1 cellular context compared by ENCODE assay signal in the genomic region with DNA sequence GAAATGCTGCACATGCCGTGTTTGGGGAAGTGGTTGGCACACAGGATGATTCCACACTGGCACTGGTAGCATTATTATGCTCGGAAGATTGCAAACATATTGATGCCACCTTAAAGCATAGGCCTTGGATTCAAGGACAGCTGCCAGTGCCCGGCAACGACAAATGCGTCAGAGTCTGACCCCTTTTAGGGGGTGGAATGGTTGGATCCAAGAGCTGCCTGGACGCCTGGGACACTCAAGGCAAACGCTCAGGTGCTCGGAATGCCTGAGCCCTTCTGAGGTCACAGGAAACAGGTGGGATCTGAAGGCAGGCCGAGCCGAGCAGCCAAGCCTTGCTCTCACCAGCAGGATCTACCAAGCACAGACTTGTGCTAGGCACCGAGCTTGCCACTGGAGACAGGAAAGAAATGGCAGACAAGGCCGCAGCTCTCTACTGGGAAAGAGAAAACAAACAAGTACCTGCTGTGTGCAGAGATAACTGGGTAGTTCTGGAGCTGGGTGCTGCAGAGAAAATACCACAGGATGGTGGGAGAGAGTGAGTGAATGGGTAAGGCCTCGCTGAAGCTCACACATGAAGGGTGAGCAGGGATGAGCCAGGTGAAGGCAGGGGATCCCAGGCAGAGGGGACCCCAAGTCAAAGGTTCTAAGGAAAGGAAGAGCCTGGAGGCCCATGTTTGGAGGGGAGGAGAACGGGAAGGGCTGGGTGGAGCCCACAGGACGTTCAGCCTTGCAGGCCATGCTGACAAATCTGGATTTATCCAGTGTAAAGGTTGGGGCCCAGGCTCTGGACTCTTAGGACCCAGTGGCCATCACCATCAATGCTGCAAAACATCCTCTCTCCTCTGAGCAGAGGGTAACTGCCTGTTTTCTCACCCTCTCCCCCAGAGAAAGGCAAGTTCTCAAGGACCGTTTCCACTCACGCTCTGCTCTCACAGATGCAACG.
A peak's percentile ranks its signal among the peaks of the same experiment; 100 is the strongest.
TF ChIP-seq lines count a peak whose summit lies in the region.

No MANE protein-coding gene starts in this region.

TF ChIP-seq in HepG2, 621 proteins besides CTCF, POLR2A, EP300 and RAD21 (continues in another document):
- no peak for TF ChIP-seq GATAD2A (CRISPR knock-in tag; IDR thresholded peaks at IDR 0.05)
- no peak for TF ChIP-seq ZNF232 (CRISPR knock-in tag; IDR thresholded peaks at IDR 0.05; ENCODE audit: borderline replicate concordance)
- no peak for TF ChIP-seq CC2D1A (CRISPR knock-in tag; IDR thresholded peaks at IDR 0.05)
- TF ChIP-seq IRF2 (CRISPR knock-in tag; IDR thresholded peaks at IDR 0.05) = no peak
- TF ChIP-seq SALL1 (CRISPR knock-in tag; IDR thresholded peaks at IDR 0.05) = peak; percentile 0; the same call in 1 of the 2 replicates
- TF ChIP-seq ZNF350 (CRISPR knock-in tag; IDR thresholded peaks at IDR 0.05; ENCODE audit: borderline replicate concordance, low read depth) = peak; percentile 66; the same call in 1 of the 2 replicates
- TF ChIP-seq ZNF772 (CRISPR knock-in tag; IDR thresholded peaks at IDR 0.05) = 0 out of 2 replicates have a peak, but pooled peaks have one; percentile 47
- TF ChIP-seq GFI1 (CRISPR knock-in tag; IDR thresholded peaks at IDR 0.05; ENCODE audit: borderline replicate concordance) = no peak
- TF ChIP-seq, protein P1, sequence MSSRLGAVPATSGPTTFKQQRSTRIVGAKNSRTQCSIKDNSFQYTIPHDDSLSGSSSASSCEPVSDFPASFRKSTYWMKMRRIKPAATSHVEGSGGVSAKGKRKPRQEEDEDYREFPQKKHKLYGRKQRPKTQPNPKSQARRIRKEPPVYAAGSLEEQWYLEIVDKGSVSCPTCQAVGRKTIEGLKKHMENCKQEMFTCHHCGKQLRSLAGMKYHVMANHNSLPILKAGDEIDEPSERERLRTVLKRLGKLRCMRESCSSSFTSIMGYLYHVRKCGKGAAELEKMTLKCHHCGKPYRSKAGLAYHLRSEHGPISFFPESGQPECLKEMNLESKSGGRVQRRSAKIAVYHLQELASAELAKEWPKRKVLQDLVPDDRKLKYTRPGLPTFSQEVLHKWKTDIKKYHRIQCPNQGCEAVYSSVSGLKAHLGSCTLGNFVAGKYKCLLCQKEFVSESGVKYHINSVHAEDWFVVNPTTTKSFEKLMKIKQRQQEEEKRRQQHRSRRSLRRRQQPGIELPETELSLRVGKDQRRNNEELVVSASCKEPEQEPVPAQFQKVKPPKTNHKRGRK (CRISPR knock-in tag; IDR thresholded peaks at IDR 0.05) = no peak
- TF ChIP-seq ZNF501 (CRISPR knock-in tag; IDR thresholded peaks at IDR 0.05) = peak; percentile 14; the same call in 1 of the 2 replicates
- no peak for TF ChIP-seq EZH2 (conservative IDR thresholded peaks at IDR 0.05; ENCODE audit: low read depth, low read length)
- TF ChIP-seq CAMTA2 (CRISPR knock-in tag; IDR thresholded peaks at IDR 0.05; ENCODE audit: borderline replicate concordance) = no peak
- peak; percentile 47; the same call in 1 of the 2 replicates for TF ChIP-seq NR2C2 (CRISPR knock-in tag; IDR thresholded peaks at IDR 0.05; ENCODE audit: borderline replicate concordance)
- TF ChIP-seq, protein P2, sequence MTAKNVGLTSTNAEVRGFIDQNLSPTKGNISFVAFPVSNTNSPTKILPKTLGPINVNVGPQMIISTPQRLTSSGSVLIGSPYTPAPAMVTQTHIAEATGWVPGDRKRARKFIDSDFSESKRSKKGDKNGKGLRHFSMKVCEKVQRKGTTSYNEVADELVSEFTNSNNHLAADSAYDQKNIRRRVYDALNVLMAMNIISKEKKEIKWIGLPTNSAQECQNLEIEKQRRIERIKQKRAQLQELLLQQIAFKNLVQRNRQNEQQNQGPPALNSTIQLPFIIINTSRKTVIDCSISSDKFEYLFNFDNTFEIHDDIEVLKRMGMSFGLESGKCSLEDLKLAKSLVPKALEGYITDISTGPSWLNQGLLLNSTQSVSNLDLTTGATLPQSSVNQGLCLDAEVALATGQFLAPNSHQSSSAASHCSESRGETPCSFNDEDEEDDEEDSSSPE (CRISPR knock-in tag; IDR thresholded peaks at IDR 0.05) = no peak
- no peak for TF ChIP-seq SOX13 (IDR thresholded peaks at IDR 0.05)
- no peak for TF ChIP-seq SOX13 (CRISPR knock-in tag; conservative IDR thresholded peaks at IDR 0.05 in 1 of 2, IDR thresholded peaks at IDR 0.05 in 1 of 2)
- TF ChIP-seq, protein P3, sequence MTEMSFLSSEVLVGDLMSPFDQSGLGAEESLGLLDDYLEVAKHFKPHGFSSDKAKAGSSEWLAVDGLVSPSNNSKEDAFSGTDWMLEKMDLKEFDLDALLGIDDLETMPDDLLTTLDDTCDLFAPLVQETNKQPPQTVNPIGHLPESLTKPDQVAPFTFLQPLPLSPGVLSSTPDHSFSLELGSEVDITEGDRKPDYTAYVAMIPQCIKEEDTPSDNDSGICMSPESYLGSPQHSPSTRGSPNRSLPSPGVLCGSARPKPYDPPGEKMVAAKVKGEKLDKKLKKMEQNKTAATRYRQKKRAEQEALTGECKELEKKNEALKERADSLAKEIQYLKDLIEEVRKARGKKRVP (CRISPR knock-in tag; IDR thresholded peaks at IDR 0.05) = no peak
- TF ChIP-seq SMARCC2 (IDR thresholded peaks at IDR 0.05) = no peak
- TF ChIP-seq, protein P4, sequence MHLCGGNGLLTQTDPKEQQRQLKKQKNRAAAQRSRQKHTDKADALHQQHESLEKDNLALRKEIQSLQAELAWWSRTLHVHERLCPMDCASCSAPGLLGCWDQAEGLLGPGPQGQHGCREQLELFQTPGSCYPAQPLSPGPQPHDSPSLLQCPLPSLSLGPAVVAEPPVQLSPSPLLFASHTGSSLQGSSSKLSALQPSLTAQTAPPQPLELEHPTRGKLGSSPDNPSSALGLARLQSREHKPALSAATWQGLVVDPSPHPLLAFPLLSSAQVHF (CRISPR knock-in tag; IDR thresholded peaks at IDR 0.05) = no peak
- TF ChIP-seq, protein P5, sequence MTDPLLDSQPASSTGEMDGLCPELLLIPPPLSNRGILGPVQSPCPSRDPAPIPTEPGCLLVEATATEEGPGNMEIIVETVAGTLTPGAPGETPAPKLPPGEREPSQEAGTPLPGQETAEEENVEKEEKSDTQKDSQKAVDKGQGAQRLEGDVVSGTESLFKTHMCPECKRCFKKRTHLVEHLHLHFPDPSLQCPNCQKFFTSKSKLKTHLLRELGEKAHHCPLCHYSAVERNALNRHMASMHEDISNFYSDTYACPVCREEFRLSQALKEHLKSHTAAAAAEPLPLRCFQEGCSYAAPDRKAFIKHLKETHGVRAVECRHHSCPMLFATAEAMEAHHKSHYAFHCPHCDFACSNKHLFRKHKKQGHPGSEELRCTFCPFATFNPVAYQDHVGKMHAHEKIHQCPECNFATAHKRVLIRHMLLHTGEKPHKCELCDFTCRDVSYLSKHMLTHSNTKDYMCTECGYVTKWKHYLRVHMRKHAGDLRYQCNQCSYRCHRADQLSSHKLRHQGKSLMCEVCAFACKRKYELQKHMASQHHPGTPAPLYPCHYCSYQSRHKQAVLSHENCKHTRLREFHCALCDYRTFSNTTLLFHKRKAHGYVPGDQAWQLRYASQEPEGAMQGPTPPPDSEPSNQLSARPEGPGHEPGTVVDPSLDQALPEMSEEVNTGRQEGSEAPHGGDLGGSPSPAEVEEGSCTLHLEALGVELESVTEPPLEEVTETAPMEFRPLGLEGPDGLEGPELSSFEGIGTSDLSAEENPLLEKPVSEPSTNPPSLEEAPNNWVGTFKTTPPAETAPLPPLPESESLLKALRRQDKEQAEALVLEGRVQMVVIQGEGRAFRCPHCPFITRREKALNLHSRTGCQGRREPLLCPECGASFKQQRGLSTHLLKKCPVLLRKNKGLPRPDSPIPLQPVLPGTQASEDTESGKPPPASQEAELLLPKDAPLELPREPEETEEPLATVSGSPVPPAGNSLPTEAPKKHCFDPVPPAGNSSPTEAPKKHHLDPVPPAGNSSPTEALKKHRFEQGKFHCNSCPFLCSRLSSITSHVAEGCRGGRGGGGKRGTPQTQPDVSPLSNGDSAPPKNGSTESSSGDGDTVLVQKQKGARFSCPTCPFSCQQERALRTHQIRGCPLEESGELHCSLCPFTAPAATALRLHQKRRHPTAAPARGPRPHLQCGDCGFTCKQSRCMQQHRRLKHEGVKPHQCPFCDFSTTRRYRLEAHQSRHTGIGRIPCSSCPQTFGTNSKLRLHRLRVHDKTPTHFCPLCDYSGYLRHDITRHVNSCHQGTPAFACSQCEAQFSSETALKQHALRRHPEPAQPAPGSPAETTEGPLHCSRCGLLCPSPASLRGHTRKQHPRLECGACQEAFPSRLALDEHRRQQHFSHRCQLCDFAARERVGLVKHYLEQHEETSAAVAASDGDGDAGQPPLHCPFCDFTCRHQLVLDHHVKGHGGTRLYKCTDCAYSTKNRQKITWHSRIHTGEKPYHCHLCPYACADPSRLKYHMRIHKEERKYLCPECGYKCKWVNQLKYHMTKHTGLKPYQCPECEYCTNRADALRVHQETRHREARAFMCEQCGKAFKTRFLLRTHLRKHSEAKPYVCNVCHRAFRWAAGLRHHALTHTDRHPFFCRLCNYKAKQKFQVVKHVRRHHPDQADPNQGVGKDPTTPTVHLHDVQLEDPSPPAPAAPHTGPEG (CRISPR knock-in tag; IDR thresholded peaks at IDR 0.05) = no peak
- TF ChIP-seq, protein P6, sequence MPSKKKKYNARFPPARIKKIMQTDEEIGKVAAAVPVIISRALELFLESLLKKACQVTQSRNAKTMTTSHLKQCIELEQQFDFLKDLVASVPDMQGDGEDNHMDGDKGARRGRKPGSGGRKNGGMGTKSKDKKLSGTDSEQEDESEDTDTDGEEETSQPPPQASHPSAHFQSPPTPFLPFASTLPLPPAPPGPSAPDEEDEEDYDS (CRISPR knock-in tag; IDR thresholded peaks at IDR 0.05) = no peak
- 0 out of 2 replicates have a peak, but pooled peaks have one; percentile 32 for TF ChIP-seq ZIK1 (CRISPR knock-in tag; IDR thresholded peaks at IDR 0.05; ENCODE audit: borderline replicate concordance, low read depth)
- no peak for TF ChIP-seq SNAPC5 (CRISPR knock-in tag; IDR thresholded peaks at IDR 0.05; ENCODE audit: borderline replicate concordance)
- TF ChIP-seq, protein P7, sequence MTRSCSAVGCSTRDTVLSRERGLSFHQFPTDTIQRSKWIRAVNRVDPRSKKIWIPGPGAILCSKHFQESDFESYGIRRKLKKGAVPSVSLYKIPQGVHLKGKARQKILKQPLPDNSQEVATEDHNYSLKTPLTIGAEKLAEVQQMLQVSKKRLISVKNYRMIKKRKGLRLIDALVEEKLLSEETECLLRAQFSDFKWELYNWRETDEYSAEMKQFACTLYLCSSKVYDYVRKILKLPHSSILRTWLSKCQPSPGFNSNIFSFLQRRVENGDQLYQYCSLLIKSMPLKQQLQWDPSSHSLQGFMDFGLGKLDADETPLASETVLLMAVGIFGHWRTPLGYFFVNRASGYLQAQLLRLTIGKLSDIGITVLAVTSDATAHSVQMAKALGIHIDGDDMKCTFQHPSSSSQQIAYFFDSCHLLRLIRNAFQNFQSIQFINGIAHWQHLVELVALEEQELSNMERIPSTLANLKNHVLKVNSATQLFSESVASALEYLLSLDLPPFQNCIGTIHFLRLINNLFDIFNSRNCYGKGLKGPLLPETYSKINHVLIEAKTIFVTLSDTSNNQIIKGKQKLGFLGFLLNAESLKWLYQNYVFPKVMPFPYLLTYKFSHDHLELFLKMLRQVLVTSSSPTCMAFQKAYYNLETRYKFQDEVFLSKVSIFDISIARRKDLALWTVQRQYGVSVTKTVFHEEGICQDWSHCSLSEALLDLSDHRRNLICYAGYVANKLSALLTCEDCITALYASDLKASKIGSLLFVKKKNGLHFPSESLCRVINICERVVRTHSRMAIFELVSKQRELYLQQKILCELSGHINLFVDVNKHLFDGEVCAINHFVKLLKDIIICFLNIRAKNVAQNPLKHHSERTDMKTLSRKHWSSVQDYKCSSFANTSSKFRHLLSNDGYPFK (CRISPR knock-in tag; IDR thresholded peaks at IDR 0.05; ENCODE audit: borderline replicate concordance) = 0 out of 2 replicates have a peak, but pooled peaks have one; percentile 20
- 0 out of 2 replicates have a peak, but pooled peaks have one; percentile 67 for TF ChIP-seq ZNF510 (CRISPR knock-in tag; IDR thresholded peaks at IDR 0.05; ENCODE audit: low read depth)
- TF ChIP-seq ZBTB26 (CRISPR knock-in tag; IDR thresholded peaks at IDR 0.05; ENCODE audit: borderline replicate concordance) = peak; percentile 85; the same call in 1 of the 2 replicates
- TF ChIP-seq SRSF1 (optimal IDR thresholded peaks at IDR 0.05; ENCODE audit: low read depth, low read length) = no peak
- TF ChIP-seq, protein P8, sequence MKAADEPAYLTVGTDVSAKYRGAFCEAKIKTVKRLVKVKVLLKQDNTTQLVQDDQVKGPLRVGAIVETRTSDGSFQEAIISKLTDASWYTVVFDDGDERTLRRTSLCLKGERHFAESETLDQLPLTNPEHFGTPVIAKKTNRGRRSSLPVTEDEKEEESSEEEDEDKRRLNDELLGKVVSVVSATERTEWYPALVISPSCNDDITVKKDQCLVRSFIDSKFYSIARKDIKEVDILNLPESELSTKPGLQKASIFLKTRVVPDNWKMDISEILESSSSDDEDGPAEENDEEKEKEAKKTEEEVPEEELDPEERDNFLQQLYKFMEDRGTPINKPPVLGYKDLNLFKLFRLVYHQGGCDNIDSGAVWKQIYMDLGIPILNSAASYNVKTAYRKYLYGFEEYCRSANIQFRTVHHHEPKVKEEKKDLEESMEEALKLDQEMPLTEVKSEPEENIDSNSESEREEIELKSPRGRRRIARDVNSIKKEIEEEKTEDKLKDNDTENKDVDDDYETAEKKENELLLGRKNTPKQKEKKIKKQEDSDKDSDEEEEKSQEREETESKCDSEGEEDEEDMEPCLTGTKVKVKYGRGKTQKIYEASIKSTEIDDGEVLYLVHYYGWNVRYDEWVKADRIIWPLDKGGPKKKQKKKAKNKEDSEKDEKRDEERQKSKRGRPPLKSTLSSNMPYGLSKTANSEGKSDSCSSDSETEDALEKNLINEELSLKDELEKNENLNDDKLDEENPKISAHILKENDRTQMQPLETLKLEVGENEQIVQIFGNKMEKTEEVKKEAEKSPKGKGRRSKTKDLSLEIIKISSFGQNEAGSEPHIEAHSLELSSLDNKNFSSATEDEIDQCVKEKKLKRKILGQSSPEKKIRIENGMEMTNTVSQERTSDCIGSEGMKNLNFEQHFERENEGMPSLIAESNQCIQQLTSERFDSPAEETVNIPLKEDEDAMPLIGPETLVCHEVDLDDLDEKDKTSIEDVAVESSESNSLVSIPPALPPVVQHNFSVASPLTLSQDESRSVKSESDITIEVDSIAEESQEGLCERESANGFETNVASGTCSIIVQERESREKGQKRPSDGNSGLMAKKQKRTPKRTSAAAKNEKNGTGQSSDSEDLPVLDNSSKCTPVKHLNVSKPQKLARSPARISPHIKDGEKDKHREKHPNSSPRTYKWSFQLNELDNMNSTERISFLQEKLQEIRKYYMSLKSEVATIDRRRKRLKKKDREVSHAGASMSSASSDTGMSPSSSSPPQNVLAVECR (CRISPR knock-in tag; IDR thresholded peaks at IDR 0.05; ENCODE audit: borderline replicate concordance) = peak; percentile 0; the same call in 1 of the 2 replicates
- no peak for TF ChIP-seq ZNF841 (CRISPR knock-in tag; IDR thresholded peaks at IDR 0.05; ENCODE audit: borderline replicate concordance)
- peak; percentile 6; the same call in 1 of the 2 replicates for TF ChIP-seq HOXA3 (CRISPR knock-in tag; IDR thresholded peaks at IDR 0.05)
- TF ChIP-seq EED (CRISPR knock-in tag; IDR thresholded peaks at IDR 0.05) = peak; percentile 35; the same call in 1 of the 2 replicates
- TF ChIP-seq ZNF678 (CRISPR knock-in tag; IDR thresholded peaks at IDR 0.05) = 0 out of 2 replicates have a peak, but pooled peaks have one; percentile 49
- TF ChIP-seq HDAC1 (CRISPR knock-in tag; IDR thresholded peaks at IDR 0.05) = peak; percentile 52
